In the genomic region with DNA sequence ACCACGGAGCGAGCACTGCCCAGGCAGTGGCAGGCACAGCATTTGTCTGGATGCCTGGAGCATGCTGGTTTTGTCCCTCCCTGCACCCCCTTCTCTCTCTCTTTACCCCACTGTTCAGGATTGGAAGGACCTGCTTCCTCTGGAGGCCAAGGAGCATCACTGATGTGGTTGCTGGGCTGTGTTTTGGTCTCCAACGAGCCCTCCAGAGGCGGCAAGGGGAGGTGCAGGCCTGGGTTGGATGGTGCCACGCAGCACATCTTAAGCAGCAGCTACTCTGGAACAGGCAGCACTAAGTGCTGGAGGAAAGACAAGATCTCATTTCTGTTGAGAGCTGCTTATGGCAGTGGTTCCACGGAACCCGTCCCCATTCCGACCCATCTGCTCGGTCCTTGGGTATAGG, we compare ENCODE assay signal across 13 cellular contexts.
DNase-seq lines count a peak whose midpoint lies in the region; ATAC-seq, FAIRE-seq and TF ChIP-seq lines count a peak whose summit lies in the region.
"Had no signal": no experiment of that assay in that cellular context is flagged by ENCODE, and none has a peak within 500 bp of the region (broad histone marks: within the 10 kb centered on the region; RNA-seq: fewer than 3 reads in every experiment).

No MANE protein-coding gene starts in this region.

- no peaks in the 10 kb centered on the region for H3K4me1 ChIP-seq in iPS DF 6.9 (ENCODE audit: control insufficient read depth, insufficient read depth, low read length)
- H3K4me1 ChIP-seq: SJSA1 had no signal

- no peak overlapping the region for H3K27ac Mint-ChIP-seq in mesothelial cell of epicardium
- H3K27ac Mint-ChIP-seq: activated T-helper 1 cell treated with anti-CD3 and anti-CD28 coated beads, Interleukin-12 subunit alpha, Interleukin-12 subunit beta, Interleukin-2, Interleukin-4 antibody, amounts not matched to agents 30 ng/mL and 10 ng/mL and 1 ng/mL, durations not matched to agents 14 hours and 24 hours and 36 hours had no signal

- H3K27ac ChIP-seq in iPS DF 6.9 (ENCODE audit: low read length) = no peak overlapping the region
- H3K27ac ChIP-seq: SJSA1 had no signal

- no CpG with 5 or more reads among the region's 9 CpGs for WGBS in iPS DF 6.9 (ENCODE audit: insufficient coverage, insufficient read length)

- H3K36me3 ChIP-seq in iPS DF 6.9 (ENCODE audit: control insufficient read depth, insufficient read depth, low read length) = no peaks in the 10 kb centered on the region
- H3K36me3 ChIP-seq: SJSA1 had no signal

- peak; percentile 4 for TF ChIP-seq CTCF in AG09319 (IDR thresholded peaks at IDR 0.05; ENCODE audit: low read depth, low read length)
- peak; percentile 54 for TF ChIP-seq CTCF in GM12872 (IDR thresholded peaks at IDR 0.05; ENCODE audit: insufficient read depth, low read depth, low read length)
- TF ChIP-seq CTCF in mesothelial cell of epicardium (IDR thresholded peaks at IDR 0.05; ENCODE audit: unreplicated experiment) = no peak

- H3K9me3 Mint-ChIP-seq in mesothelial cell of epicardium = peaks cover 4% of the 10 kb centered on the region
- H3K9me3 Mint-ChIP-seq: activated T-helper 1 cell treated with anti-CD3 and anti-CD28 coated beads, Interleukin-12 subunit alpha, Interleukin-12 subunit beta, Interleukin-2, Interleukin-4 antibody, amounts not matched to agents 30 ng/mL and 10 ng/mL and 1 ng/mL, durations not matched to agents 14 hours and 24 hours and 36 hours had no signal

- FAIRE-seq in urothelium cell line (lab: Jason Lieb, UNC) = no peak
- FAIRE-seq: endometrium had no signal

- no peak for ATAC-seq in HG02642 (IDR thresholded peaks at IDR 0.05; ENCODE audit: poor library complexity, unreplicated experiment)

- no peak overlapping the region for H3K4me3 Mint-ChIP-seq in mesothelial cell of epicardium
- H3K4me3 Mint-ChIP-seq: activated T-helper 1 cell treated with anti-CD3 and anti-CD28 coated beads, Interleukin-12 subunit alpha, Interleukin-12 subunit beta, Interleukin-2, Interleukin-4 antibody, amounts not matched to agents 30 ng/mL and 10 ng/mL and 1 ng/mL, durations not matched to agents 14 hours and 24 hours and 36 hours; naive B cell had no signal

- H3K9me3 ChIP-seq in iPS DF 6.9 (ENCODE audit: control insufficient read depth, insufficient read depth, low read length) = no peaks in the 10 kb centered on the region
- H3K9me3 ChIP-seq: SJSA1 had no signal

- H3K4me1 Mint-ChIP-seq in mesothelial cell of epicardium = peaks cover 2% of the 10 kb centered on the region
- H3K4me1 Mint-ChIP-seq: naive B cell had no signal

- DNase-seq in AG09319 (ENCODE audit: extremely low read depth, low read depth) (no peak), SK-N-DZ (ENCODE audit: low spot score) (peak; percentile 60), iPS DF 6.9 (ENCODE audit: low read depth, low spot score) (peak; percentile 41), A172 (ENCODE audit: low spot score) (no peak), mesothelial cell of epicardium (ENCODE audit: low spot score in 2 of 2, unreplicated experiment in 2 of 2) (no peak), urothelium cell line (ENCODE audit: low spot score) (no peak)
- DNase-seq: naive B cell, NCI-H1105 had no signal

- no peaks in the 10 kb centered on the region for H3K36me3 Mint-ChIP-seq in mesothelial cell of epicardium

- H3K4me3 ChIP-seq in iPS DF 6.9 (ENCODE audit: low read length) = no peak overlapping the region
- H3K4me3 ChIP-seq: SJSA1 had no signal

- H3K27me3 ChIP-seq in iPS DF 6.9 (ENCODE audit: control insufficient read depth, insufficient read depth, low read length) = no peaks in the 10 kb centered on the region
- H3K27me3 ChIP-seq: SJSA1 had no signal

- peaks cover 17% of the 10 kb centered on the region for H3K27me3 Mint-ChIP-seq in mesothelial cell of epicardium (ENCODE audit: low read depth)

Comparison
In these comparisons a context has a peak if more than half of its experiments do, and no peak if none do; other contexts are left out.
1. DNase-seq: peak in SK-N-DZ (single experiment) and iPS DF 6.9 (single experiment); none in AG09319 (single experiment), A172 (single experiment), mesothelial cell of epicardium (0 of 2) and urothelium cell line (single experiment).